ENCODE assay signal across 13 cellular contexts in genomic region chr6:144729502-144729901, GRCh38.
DNase-seq lines count a peak whose midpoint lies in the region; ATAC-seq and TF ChIP-seq lines count a peak whose summit lies in the region.
"Had no signal": no experiment of that assay in that cellular context is flagged by ENCODE, and none has a peak within 500 bp of the region (broad histone marks: within the 10 kb centered on the region; RNA-seq: fewer than 3 reads in every experiment).

No MANE protein-coding gene starts in this region.

- no peaks in the 10 kb centered on the region for H3K27me3 Mint-ChIP-seq in activated naive CD8-positive, alpha-beta T cell treated with anti-CD3 and anti-CD28 coated beads, Interleukin-2, amount 10 ng/mL, durations not matched to agents 7 days and 5 days
- no peaks in the 10 kb centered on the region for H3K27me3 Mint-ChIP-seq in GM23338 (ENCODE audit: insufficient read depth, low read depth, poor library complexity)

- H3K27ac Mint-ChIP-seq in activated naive CD8-positive, alpha-beta T cell treated with anti-CD3 and anti-CD28 coated beads, Interleukin-2, amount 10 ng/mL, durations not matched to agents 7 days and 5 days = peak overlapping the region; percentile 21
- H3K27ac Mint-ChIP-seq in GM23338 = no peak overlapping the region

- no peaks in the 10 kb centered on the region for H3K9me2 ChIP-seq in GM23338 (ENCODE audit: insufficient read depth)

- DNase-seq in activated naive CD8-positive, alpha-beta T cell treated with anti-CD3 and anti-CD28 coated beads, Interleukin-2, amount 10 ng/mL, durations not matched to agents 7 days and 5 days = no peak
- no peak for DNase-seq in DMS79 treated with DMSO at 0.1 percent for 48 hours (lab: John Stamatoyannopoulos, UW)
- DNase-seq in activated gamma-delta T cell (lab: John Stamatoyannopoulos, UW) = no peak
- DNase-seq in GM23338 (ENCODE audit: low spot score) = no peak
- no peak for DNase-seq in A172 (ENCODE audit: low spot score)
- DNase-seq: activated CD4-positive, alpha-beta T cell treated with anti-CD3 and anti-CD28 coated beads, Interleukin-2, amount 50 U/mL, for 4 hours; NCI-H524; nephron progenitor cell; spleen had no signal

- POLR2A ChIA-PET in activated naive CD8-positive, alpha-beta T cell treated with anti-CD3 and anti-CD28 coated beads, Interleukin-2, amount 10 ng/mL, durations not matched to agents 7 days and 5 days (lab: Charles Lee) = no interaction called here

- H3K27ac ChIP-seq in GM23338 (ENCODE audit: low read depth) = no peak overlapping the region
- H3K27ac ChIP-seq: SK-N-MC, spleen had no signal

- no peak overlapping the region for H2AFZ ChIP-seq in GM23338

- H3K36me3 ChIP-seq in GM23338 (ENCODE audit: insufficient read depth) = no peaks in the 10 kb centered on the region

- peaks cover 30% of the 10 kb centered on the region for H3K4me1 ChIP-seq in GM23338 (ENCODE audit: insufficient read depth)

- peak; percentile 52 for ATAC-seq in GM18519 (IDR thresholded peaks at IDR 0.05; ENCODE audit: low FRiP score, unreplicated experiment)
- peak; percentile 62 for ATAC-seq in GM21367 (IDR thresholded peaks at IDR 0.05; ENCODE audit: unreplicated experiment)
- ATAC-seq in HG03060 (IDR thresholded peaks at IDR 0.05; ENCODE audit: low read depth, unreplicated experiment) = peak; percentile 67
- ATAC-seq in activated naive CD8-positive, alpha-beta T cell treated with anti-CD3 and anti-CD28 coated beads, Interleukin-2, amount 10 ng/mL, durations not matched to agents 7 days and 5 days (ENCODE audit: low read depth) = no peak
- no peak for ATAC-seq in GM23338

- H3K27me3 ChIP-seq in GM23338 (ENCODE audit: insufficient read depth) = no peaks in the 10 kb centered on the region
- H3K27me3 ChIP-seq: spleen had no signal

- H3K4me2 ChIP-seq in GM23338 = no peak overlapping the region

- no peaks in the 10 kb centered on the region for H3K79me2 ChIP-seq in GM23338 (replicated peaks; ENCODE audit: insufficient read depth)

- TF ChIP-seq CTCF in GM23338 (conservative IDR thresholded peaks at IDR 0.05; ENCODE audit: low read depth in 2 of 2) = no peak

- H3K4me1 Mint-ChIP-seq in activated naive CD8-positive, alpha-beta T cell treated with anti-CD3 and anti-CD28 coated beads, Interleukin-2, amount 10 ng/mL, durations not matched to agents 7 days and 5 days = peaks cover 35% of the 10 kb centered on the region
- peaks cover 26% of the 10 kb centered on the region for H3K4me1 Mint-ChIP-seq in GM23338

- no peaks in the 10 kb centered on the region for H3F3A ChIP-seq in GM23338 (replicated peaks; ENCODE audit: low read depth)

- H4K20me1 ChIP-seq in GM23338 (replicated peaks; ENCODE audit: insufficient read depth) = no peaks in the 10 kb centered on the region

- no peak overlapping the region for H3K4me3 ChIP-seq in GM23338
- H3K4me3 ChIP-seq: SK-N-MC, spleen had no signal

- H3K9me3 Mint-ChIP-seq in activated naive CD8-positive, alpha-beta T cell treated with anti-CD3 and anti-CD28 coated beads, Interleukin-2, amount 10 ng/mL, durations not matched to agents 7 days and 5 days = peaks cover under 1% of the 10 kb centered on the region
- no peaks in the 10 kb centered on the region; the same call in 2 of the 3 replicates for H3K9me3 Mint-ChIP-seq in GM23338

- H3K4me3 Mint-ChIP-seq in activated naive CD8-positive, alpha-beta T cell treated with anti-CD3 and anti-CD28 coated beads, Interleukin-2, amount 10 ng/mL, durations not matched to agents 7 days and 5 days = peak overlapping the region; percentile 21
- H3K4me3 Mint-ChIP-seq in GM23338 = no peak overlapping the region
- H3K4me3 Mint-ChIP-seq: nephron progenitor cell had no signal

- H3K36me3 Mint-ChIP-seq in activated naive CD8-positive, alpha-beta T cell treated with anti-CD3 and anti-CD28 coated beads, Interleukin-2, amount 10 ng/mL, durations not matched to agents 7 days and 5 days = peaks cover 35% of the 10 kb centered on the region
- H3K36me3 Mint-ChIP-seq in GM23338 (ENCODE audit: low read depth) = peaks cover 9% of the 10 kb centered on the region

TF ChIP-seq in GM23338, 12 proteins besides CTCF, POLR2A, EP300 and RAD21 (continues in another document):
- TF ChIP-seq NANOG (IDR thresholded peaks at IDR 0.05; ENCODE audit: borderline replicate concordance) = no peak
- no peak for TF ChIP-seq ETS1 (IDR thresholded peaks at IDR 0.05)
- TF ChIP-seq EZH2phosphoT487 (IDR thresholded peaks at IDR 0.05; ENCODE audit: unreplicated experiment) = no peak
- no peak for TF ChIP-seq ZNF114 (CRISPR knock-in tag; IDR thresholded peaks at IDR 0.05)
- TF ChIP-seq CREB1 (CRISPR knock-in tag; IDR thresholded peaks at IDR 0.05; ENCODE audit: low read depth) = no peak
- no peak for TF ChIP-seq JUNB (IDR thresholded peaks at IDR 0.05; ENCODE audit: unreplicated experiment)
- TF ChIP-seq STAT1 (IDR thresholded peaks at IDR 0.05; ENCODE audit: unreplicated experiment) = no peak
- no peak for TF ChIP-seq EZH2 (IDR thresholded peaks at IDR 0.05; ENCODE audit: low read depth, unreplicated experiment)
- TF ChIP-seq ZNF331 (CRISPR knock-in tag; IDR thresholded peaks at IDR 0.05; ENCODE audit: low read depth) = no peak
- no peak for TF ChIP-seq POLR2AphosphoS5 (IDR thresholded peaks at IDR 0.05; ENCODE audit: low read depth)
- TF ChIP-seq REST (IDR thresholded peaks at IDR 0.05; ENCODE audit: unreplicated experiment) = no peak

Comparison
In these comparisons a context has a peak if more than half of its experiments do, and no peak if none do; other contexts are left out.
1. ATAC-seq: peak in GM18519 (single experiment), GM21367 (single experiment) and HG03060 (single experiment); none in activated naive CD8-positive, alpha-beta T cell treated with anti-CD3 and anti-CD28 coated beads, Interleukin-2, amount 10 ng/mL, durations not matched to agents 7 days and 5 days (single experiment) and GM23338 (single experiment).